ENCODE assay signal across 8 cellular contexts in the genomic region with DNA sequence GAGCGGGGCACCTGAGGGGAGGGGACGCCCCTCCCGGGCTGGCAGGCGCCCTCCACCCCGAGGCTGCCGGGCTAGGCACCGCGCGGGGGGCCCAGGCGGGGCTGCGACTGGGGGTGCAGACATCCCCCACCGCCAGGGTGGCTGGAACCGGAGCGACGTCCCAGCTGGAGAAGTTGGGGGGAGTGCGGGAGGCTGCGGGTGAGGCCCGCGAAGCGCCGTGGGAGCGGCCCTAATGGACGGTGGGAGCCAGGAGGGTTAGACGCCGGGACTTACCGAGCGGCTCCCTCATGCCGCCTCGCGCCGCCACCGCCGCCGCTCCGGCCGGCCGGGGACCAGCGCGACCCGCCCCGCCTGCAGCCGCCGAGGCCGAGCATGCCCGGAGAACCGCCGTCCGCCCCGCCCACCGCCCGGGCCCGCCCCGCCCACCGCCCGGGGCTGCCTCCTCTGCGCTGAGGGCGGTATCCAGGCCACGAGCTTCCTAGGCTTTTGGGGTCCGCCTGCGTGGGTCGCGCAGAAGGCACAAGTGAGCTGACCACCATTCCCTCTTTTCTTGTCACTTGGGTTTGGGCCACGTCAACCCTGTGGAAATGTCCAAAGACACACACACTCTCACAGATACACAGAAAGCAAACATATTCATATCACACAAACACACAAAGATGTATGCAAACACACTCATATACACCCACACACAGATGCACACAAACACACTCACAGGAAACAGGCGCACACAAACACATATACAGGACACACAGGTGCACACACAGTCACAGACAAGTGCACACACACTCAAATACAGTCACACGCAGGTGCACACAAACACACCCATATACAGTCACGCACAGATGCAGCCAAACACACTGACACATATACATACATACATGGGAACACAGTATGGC. TPM values are rescaled to one million over a fixed set of nuclear protein-coding genes. Genes with fewer than 3 reads are reported as not detected.
DNase-seq lines count a peak whose midpoint lies in the region; ATAC-seq and TF ChIP-seq lines count a peak whose summit lies in the region.

TSS of gene JCAD (minus strand) at position 378 of the 899 bp plus-strand sequence. CDS start 11,774 bp downstream, outside the sequence.

- peak within 1 kb of the TSS; percentile 84 for H3K4me3 Mint-ChIP-seq in mesothelial cell of epicardium

- H3K27ac Mint-ChIP-seq in mesothelial cell of epicardium: peak within 1 kb of the TSS; percentile 15

- TF ChIP-seq CTCF in epithelial cell of esophagus (IDR thresholded peaks at IDR 0.05; ENCODE audit: insufficient read depth, low read depth, low read length, missing control alignments) (no peak), mesothelial cell of epicardium (IDR thresholded peaks at IDR 0.05; ENCODE audit: unreplicated experiment) (no peak)

- H3K27me3 Mint-ChIP-seq in mesothelial cell of epicardium (ENCODE audit: low read depth): peaks cover 26% of the 10 kb centered on the region

- peaks cover 53% of the 10 kb centered on the region for H3K4me1 Mint-ChIP-seq in mesothelial cell of epicardium

- H3K36me3 Mint-ChIP-seq in mesothelial cell of epicardium: no peaks in the 10 kb centered on the region

- DNase-seq in ACHN (peak; percentile 45), NCI-H2227 (lab: John Stamatoyannopoulos, UW; ENCODE audit: unreplicated experiment) (peak; percentile 51), activated T-cell treated with anti-CD3 and anti-CD28 coated beads for 1 hour (ENCODE audit: low read depth) (peak; percentile 33), epithelial cell of esophagus (ENCODE audit: low read depth) (peak; percentile 25), mesothelial cell of epicardium (ENCODE audit: low spot score in 2 of 2, unreplicated experiment in 2 of 2) (peak; percentile 63 to 78)
- peak; percentile 15 to 22 for DNase-seq in stimulated activated CD8-positive, alpha-beta memory T cell treated with anti-CD3 and anti-CD28 coated beads, Interleukin-4, amount 100 ng/mL, for 1 hour (ENCODE audit: low read depth in 2 of 2, low spot score in 1 of 2)

- H3K9me3 Mint-ChIP-seq in mesothelial cell of epicardium: no peaks in the 10 kb centered on the region

- peak; percentile 94 for ATAC-seq in GM19463 (IDR thresholded peaks at IDR 0.05; ENCODE audit: unreplicated experiment)
- no peak for ATAC-seq in HG03571 (IDR thresholded peaks at IDR 0.05; ENCODE audit: unreplicated experiment)

- H3K4me3 ChIP-seq in epithelial cell of esophagus (ENCODE audit: low read length): peak within 1 kb of the TSS; percentile 26

- in situ Hi-C loops in ACHN (cut with HindIII; ENCODE audit: low pct_ligation_motif_present, low pct_unique_long_range_greater_than_20kb, low sequenced_read_pairs): no loop called here

RNA-seq across cellular contexts. Expression of gene JCAD, which starts in this region (rescaled TPM):
- total RNA-seq in mesothelial cell of epicardium: 20.4 to 22.8 TPM (median 21.5 TPM) in 3 replicates

Comparison
In these comparisons a context has a peak if more than half of its experiments do, and no peak if none do; other contexts are left out.
1. DNase-seq: peak in every context shown above with its lines; median percentile 70 in mesothelial cell of epicardium; 51 in NCI-H2227; 45 in ACHN; 33 in activated T-cell treated with anti-CD3 and anti-CD28 coated beads for 1 hour; 25 in epithelial cell of esophagus; 18 in stimulated activated CD8-positive, alpha-beta memory T cell treated with anti-CD3 and anti-CD28 coated beads, Interleukin-4, amount 100 ng/mL, for 1 hour.